ENCODE assay signal across 25 cellular contexts in genomic region chr16:86344586-86344871, GRCh38.
DNase-seq lines count a peak whose midpoint lies in the region; ATAC-seq and TF ChIP-seq lines count a peak whose summit lies in the region.
"Had no signal": no experiment of that assay in that cellular context is flagged by ENCODE, and none has a peak within 500 bp of the region (broad histone marks: within the 10 kb centered on the region; RNA-seq: fewer than 3 reads in every experiment).

No MANE protein-coding gene starts in this region.

- no peaks in the 10 kb centered on the region for H4K20me1 ChIP-seq in IMR-90 (ENCODE audit: insufficient read depth, low read length)
- H4K20me1 ChIP-seq: BLaER1 had no signal

- peak overlapping the region; percentile 89 for H2BK20ac ChIP-seq in IMR-90 (ENCODE audit: low read depth, low read length)

- H3K27ac ChIP-seq in IMR-90 (ENCODE audit: insufficient read depth, low read length) (peak overlapping the region; percentile 96), esophagus squamous epithelium (peak overlapping the region; percentile 18 to 91 (median 88)), muscle layer of colon (ENCODE audit: low read depth, low read length) (peak overlapping the region; percentile 95), upper lobe of right lung (peak overlapping the region; percentile 71)
- H3K27ac ChIP-seq: BLaER1 had no signal

- POLR2A ChIA-PET in IMR-90 (lab: Charles Lee; ENCODE audit: unreplicated experiment) = no interaction called here

- no peak for TF ChIP-seq RAD21 in IMR-90 (IDR thresholded peaks at IDR 0.05; ENCODE audit: low read length)

- H2BK120ac ChIP-seq in IMR-90 (ENCODE audit: low read depth, low read length) = peak overlapping the region; percentile 96

- no CpG with 5 or more reads among the region's 7 CpGs for WGBS in IMR-90 (ENCODE audit: extremely low coverage in 2 of 2, insufficient read length in 1 of 2), 2 experiments
- WGBS in esophagus squamous epithelium, 2 donors = 59 to 74% methylated on average over 5 to 6 of the region's 7 CpGs

- H3K4me3 ChIP-seq in IMR-90 (ENCODE audit: insufficient read depth, low read depth, low read length) = no peak overlapping the region
- no peak overlapping the region for H3K4me3 ChIP-seq in esophagus squamous epithelium
- H3K4me3 ChIP-seq in muscle layer of colon (ENCODE audit: low read depth in 1 of 2, low read length in 2 of 2) = no peak overlapping the region
- H3K4me3 ChIP-seq in upper lobe of right lung = no peak overlapping the region
- H3K4me3 ChIP-seq: BLaER1, GM12878 had no signal

- peak overlapping the region; percentile 72; the same call in 1 of the 2 replicates for H3K56ac ChIP-seq in IMR-90 (ENCODE audit: extremely low read depth, insufficient read depth, low read length)

- H2AK5ac ChIP-seq in IMR-90 (ENCODE audit: low read depth, low read length) = peak overlapping the region; percentile 94

- DNase-seq in IMR-90 (no peak), esophagus squamous epithelium (lab: John Stamatoyannopoulos, UW) (no peak), upper lobe of right lung (no peak), AG20443 (ENCODE audit: low spot score) (no peak), DMS153 treated with DMSO at 0.1 percent for 48 hours (lab: John Stamatoyannopoulos, UW; ENCODE audit: unreplicated experiment) (no peak)
- DNase-seq: ACHN; activated CD4-positive, alpha-beta T cell treated with anti-CD3 and anti-CD28 coated beads, Interleukin-2, amount 10 ng/mL, durations not matched to agents 7 days and 5 days; activated effector memory CD4-positive, alpha-beta T cell treated with Interleukin-2 at 50 U/mL for 16 hours; activated T-cell treated with anti-CD3 and anti-CD28 coated beads, Interleukin-2, amount 50 U/mL, for 1 hour; DMS153; effector memory CD4-positive, alpha-beta T cell; islet precursor cell; left ventricle myocardium superior; NCI-H1694 treated with DMSO at 0.1 percent for 48 hours; NCI-H446; stimulated activated CD4-positive, alpha-beta T cell treated with anti-CD3 and anti-CD28 coated beads, Interleukin-15, amount 100 ng/mL, for 24 hours; uterus had no signal

- H4K5ac ChIP-seq in IMR-90 (ENCODE audit: low read depth, low read length) = peak overlapping the region; percentile 95

- peaks cover 0 to 24% of the 10 kb centered on the region in 2 experiments; a peak in 3 of 4 replicates for H3K79me1 ChIP-seq in IMR-90 (ENCODE audit: low read depth in 1 of 2, low read length in 2 of 2)

- TF ChIP-seq POLR2A in IMR-90 (IDR thresholded peaks at IDR 0.05; ENCODE audit: low read depth, low read length) = no peak
- no peak for TF ChIP-seq POLR2A in esophagus squamous epithelium (IDR thresholded peaks at IDR 0.05)

- peak overlapping the region; percentile 96 to 97; a peak in 3 of 4 replicates for H4K8ac ChIP-seq in IMR-90 (ENCODE audit: low read depth in 2 of 2, low read length in 2 of 2)

- in situ Hi-C loops in IMR-90 (cut with MboI; ENCODE audit: low sequenced_read_pairs) = no loop called here

- H3K9ac ChIP-seq in IMR-90 (ENCODE audit: low read depth, low read length) = peak overlapping the region; percentile 76; the same call in 1 of the 2 replicates
- peak overlapping the region; percentile 58 for H3K9ac ChIP-seq in muscle layer of colon (ENCODE audit: low read length)
- H3K9ac ChIP-seq: BLaER1 had no signal

- H3K18ac ChIP-seq in IMR-90 (ENCODE audit: low read depth, low read length) = peak overlapping the region; percentile 95

- H3K9me3 ChIP-seq in IMR-90 (ENCODE audit: control insufficient read depth, insufficient read depth, low read length) (no peaks in the 10 kb centered on the region), esophagus squamous epithelium (no peaks in the 10 kb centered on the region), muscle layer of colon (ENCODE audit: low read length) (no peaks in the 10 kb centered on the region), upper lobe of right lung (no peaks in the 10 kb centered on the region)
- H3K9me3 ChIP-seq: BLaER1, uterus had no signal

- H2AFZ ChIP-seq in IMR-90 (replicated peaks; ENCODE audit: low read length, poor library complexity) = no peak overlapping the region

- dilution Hi-C loops in IMR-90 (cut with HindIII; ENCODE audit: low sequenced_read_pairs, unreplicated experiment) = no loop called here

- no peaks in the 10 kb centered on the region for H3K27me3 ChIP-seq in IMR-90 (ENCODE audit: control insufficient read depth, insufficient read depth, low read length)
- H3K27me3 ChIP-seq in esophagus squamous epithelium = peaks cover 0 to 68% (median 2%) of the 10 kb centered on the region in 4 donors
- no peaks in the 10 kb centered on the region for H3K27me3 ChIP-seq in muscle layer of colon (ENCODE audit: control insufficient read depth in 1 of 2, insufficient read depth in 2 of 2, low read length in 2 of 2)
- peaks cover 7% of the 10 kb centered on the region for H3K27me3 ChIP-seq in upper lobe of right lung
- H3K27me3 ChIP-seq: uterus had no signal

- no TSS peak for BruUV-seq in IMR-90 (replicated peaks; lab: Mats Ljungman, UMichigan)

- H3K4ac ChIP-seq in IMR-90 (ENCODE audit: low read depth, low read length) = peak overlapping the region; percentile 96

- H2AK9ac ChIP-seq in IMR-90 (replicated peaks; ENCODE audit: low read depth, low read length, poor library complexity) = peak overlapping the region; percentile 70

- H3K36me3 ChIP-seq in IMR-90 (ENCODE audit: control insufficient read depth, insufficient read depth, low read length) = no peaks in the 10 kb centered on the region
- no peaks in the 10 kb centered on the region for H3K36me3 ChIP-seq in esophagus squamous epithelium
- H3K36me3 ChIP-seq in muscle layer of colon (ENCODE audit: insufficient read depth, low read length) = no peaks in the 10 kb centered on the region
- no peaks in the 10 kb centered on the region for H3K36me3 ChIP-seq in upper lobe of right lung
- H3K36me3 ChIP-seq: BLaER1, uterus had no signal

- H3K4me1 ChIP-seq in IMR-90 (ENCODE audit: control insufficient read depth, insufficient read depth, low read length) (peaks cover 24% of the 10 kb centered on the region), esophagus squamous epithelium (peaks cover 4 to 23% (median 13%) of the 10 kb centered on the region in 3 donors), muscle layer of colon (ENCODE audit: insufficient read depth, low read length) (peaks cover 41% of the 10 kb centered on the region), upper lobe of right lung (peaks cover 14% of the 10 kb centered on the region)
- H3K4me1 ChIP-seq: BLaER1 had no signal

- H4K91ac ChIP-seq in IMR-90 (ENCODE audit: insufficient read depth, low read depth, low read length) = peak overlapping the region; percentile 99

- no peak overlapping the region; the same call in 1 of the 2 replicates for H3K4me2 ChIP-seq in IMR-90 (ENCODE audit: low read depth, low read length)
- H3K4me2 ChIP-seq: BLaER1 had no signal

- H2BK5ac ChIP-seq in IMR-90 (ENCODE audit: low read depth, low read length, poor library complexity, severe bottlenecking) = peak overlapping the region; percentile 88

- H2BK15ac ChIP-seq in IMR-90 (ENCODE audit: low read depth, low read length) = peak overlapping the region; percentile 93; the same call in 2 of the 3 replicates

- intact Hi-C loops in IMR-90 (cut with micrococcal nuclease) = no loop called here
- intact Hi-C loops in esophagus squamous epithelium (cut with DNase I) = loop anchor here (5.0 kb wide), 1 partner anchor 163 kb away; no protein-coding TSS in a partner anchor
- intact Hi-C loops in upper lobe of right lung (cut with DNase I) = loop anchor here (10.0 kb wide), 1 partner anchor 170 kb away; the partner anchor contains the start of gene FOXF1

- CTCF ChIA-PET in IMR-90 (lab: Yijun Ruan, JAX) = no interaction called here

- TF ChIP-seq CTCF in IMR-90 (conservative IDR thresholded peaks at IDR 0.05; ENCODE audit: low read depth, low read length) = no peak
- TF ChIP-seq CTCF in esophagus squamous epithelium (IDR thresholded peaks at IDR 0.05) = no peak
- TF ChIP-seq CTCF in upper lobe of right lung (IDR thresholded peaks at IDR 0.05) = no peak

- H3K14ac ChIP-seq in IMR-90 (replicated peaks; ENCODE audit: low read depth, low read length) = peak overlapping the region; percentile 91

- ATAC-seq in IMR-90 (ENCODE audit: low read depth) = no peak
- ATAC-seq in upper lobe of right lung = no peak
- no peak for ATAC-seq in HG03135 (IDR thresholded peaks at IDR 0.05; ENCODE audit: unreplicated experiment)
- ATAC-seq in GM18861 (IDR thresholded peaks at IDR 0.05; ENCODE audit: unreplicated experiment) = no peak
- ATAC-seq: GM12878; left ventricle myocardium superior; natural killer cell treated with Interleukin-12 subunit alpha and Interleukin-12 subunit beta and Interleukin-15 and Interleukin-18, amount 100 ng/mL, for 72 hours; stimulated activated effector memory CD8-positive, alpha-beta T cell treated with anti-CD3 and anti-CD28 coated beads, Interleukin-12 subunit alpha, Interleukin-12 subunit beta, amount 100 ng/mL, for 72 hours; WTC11 had no signal

- H3K9me1 ChIP-seq in IMR-90 (ENCODE audit: insufficient read depth, low read length) = peaks cover 8% of the 10 kb centered on the region

- peak overlapping the region; percentile 35; the same call in 1 of the 2 replicates for H3K23ac ChIP-seq in IMR-90 (ENCODE audit: low read depth, low read length)

TF ChIP-seq in IMR-90, 13 proteins besides CTCF, POLR2A, EP300 and RAD21:
- TF ChIP-seq NFE2L2 (IDR thresholded peaks at IDR 0.05; ENCODE audit: low read depth, low read length) = no peak
- no peak for TF ChIP-seq RFX5 (IDR thresholded peaks at IDR 0.05; ENCODE audit: low read depth, low read length)
- TF ChIP-seq BHLHE40 (IDR thresholded peaks at IDR 0.05; ENCODE audit: low read depth, low read length) = no peak
- TF ChIP-seq MAZ (IDR thresholded peaks at IDR 0.05; ENCODE audit: borderline replicate concordance, low read depth, low read length) = no peak
